ENCODE assay signal across 11 cellular contexts in genomic region chr1:179169616-179170467, GRCh38. TPM values are rescaled to one million over a fixed set of nuclear protein-coding genes. Genes with fewer than 3 reads are reported as not detected.
DNase-seq lines count a peak whose midpoint lies in the region; ATAC-seq, FAIRE-seq and TF ChIP-seq lines count a peak whose summit lies in the region.
"Had no signal": no experiment of that assay in that cellular context is flagged by ENCODE, and none has a peak within 500 bp of the region (broad histone marks: within the 10 kb centered on the region; RNA-seq: fewer than 3 reads in every experiment).

No MANE protein-coding gene starts in this region.

- H3K27me3 ChIP-seq in SJSA1 (replicated peaks) (no peaks in the 10 kb centered on the region), MM.1S (replicated peaks; ENCODE audit: insufficient read depth, low read length) (no peaks in the 10 kb centered on the region)
- H3K27me3 ChIP-seq: right lobe of liver had no signal

- POLR2A ChIA-PET in activated CD4-positive, alpha-beta T cell treated with anti-CD3 and anti-CD28 coated beads, Interleukin-2, amount 10 ng/mL, durations not matched to agents 7 days and 5 days (lab: Charles Lee) = no interaction called here

- no peak overlapping the region for H3K4me3 Mint-ChIP-seq in activated naive CD4-positive, alpha-beta T cell treated with anti-CD3 and anti-CD28 coated beads, Interleukin-2, amount 10 ng/mL, durations not matched to agents 7 days and 5 days
- H3K4me3 Mint-ChIP-seq in activated CD8-positive, alpha-beta memory T cell treated with anti-CD3 and anti-CD28 coated beads, Interleukin-2, amount 10 ng/mL, durations not matched to agents 7 days and 5 days = no peak overlapping the region
- no peak overlapping the region for H3K4me3 Mint-ChIP-seq in activated CD4-positive, alpha-beta T cell treated with anti-CD3 and anti-CD28 coated beads, Interleukin-2, amount 10 ng/mL, durations not matched to agents 7 days and 5 days

- no peak overlapping the region for H3K27ac Mint-ChIP-seq in activated naive CD4-positive, alpha-beta T cell treated with anti-CD3 and anti-CD28 coated beads, Interleukin-2, amount 50 U/mL, for 72 hours
- H3K27ac Mint-ChIP-seq in activated naive CD4-positive, alpha-beta T cell treated with anti-CD3 and anti-CD28 coated beads, Interleukin-2, amount 10 ng/mL, durations not matched to agents 7 days and 5 days = no peak overlapping the region
- no peak overlapping the region for H3K27ac Mint-ChIP-seq in activated CD8-positive, alpha-beta memory T cell treated with anti-CD3 and anti-CD28 coated beads, Interleukin-2, amount 10 ng/mL, durations not matched to agents 7 days and 5 days
- no peak overlapping the region for H3K27ac Mint-ChIP-seq in activated CD4-positive, alpha-beta T cell treated with anti-CD3 and anti-CD28 coated beads, Interleukin-2, amount 10 ng/mL, durations not matched to agents 7 days and 5 days

- no peaks in the 10 kb centered on the region for H3F3A ChIP-seq in MM.1S (ENCODE audit: insufficient read depth, low read length)

- TF ChIP-seq CTCF in fibroblast of the aortic adventitia (IDR thresholded peaks at IDR 0.05; ENCODE audit: insufficient read depth, low read length) (no peak), MM.1S (IDR thresholded peaks at IDR 0.05; ENCODE audit: low read length) (no peak)

- H3K36me3 ChIP-seq in SJSA1 (0 out of 2 replicates have a peak, but pooled peaks cover 3% of the 10 kb centered on the region), MM.1S (replicated peaks; ENCODE audit: insufficient read depth, low read length) (no peaks in the 10 kb centered on the region)
- H3K36me3 ChIP-seq: lower lobe of right lung, right lobe of liver had no signal

- H3K4me3 ChIP-seq in SJSA1 = no peak overlapping the region
- no peak overlapping the region for H3K4me3 ChIP-seq in fibroblast of the aortic adventitia (ENCODE audit: low read depth, low read length)
- H3K4me3 ChIP-seq in MM.1S (ENCODE audit: low read length) = no peak overlapping the region
- H3K4me3 ChIP-seq: lower lobe of right lung, right lobe of liver had no signal

- no peaks in the 10 kb centered on the region for H3K4me1 Mint-ChIP-seq in activated naive CD4-positive, alpha-beta T cell treated with anti-CD3 and anti-CD28 coated beads, Interleukin-2, amount 10 ng/mL, durations not matched to agents 7 days and 5 days
- no peaks in the 10 kb centered on the region for H3K4me1 Mint-ChIP-seq in activated CD8-positive, alpha-beta memory T cell treated with anti-CD3 and anti-CD28 coated beads, Interleukin-2, amount 10 ng/mL, durations not matched to agents 7 days and 5 days
- H3K4me1 Mint-ChIP-seq in activated CD4-positive, alpha-beta T cell treated with anti-CD3 and anti-CD28 coated beads, Interleukin-2, amount 10 ng/mL, durations not matched to agents 7 days and 5 days = no peaks in the 10 kb centered on the region

- H3K27me3 Mint-ChIP-seq in activated naive CD4-positive, alpha-beta T cell treated with anti-CD3 and anti-CD28 coated beads, Interleukin-2, amount 10 ng/mL, durations not matched to agents 7 days and 5 days = no peaks in the 10 kb centered on the region
- H3K27me3 Mint-ChIP-seq in activated CD8-positive, alpha-beta memory T cell treated with anti-CD3 and anti-CD28 coated beads, Interleukin-2, amount 10 ng/mL, durations not matched to agents 7 days and 5 days = no peaks in the 10 kb centered on the region
- H3K27me3 Mint-ChIP-seq in activated CD4-positive, alpha-beta T cell treated with anti-CD3 and anti-CD28 coated beads, Interleukin-2, amount 10 ng/mL, durations not matched to agents 7 days and 5 days = no peaks in the 10 kb centered on the region

- H3K9me3 Mint-ChIP-seq in activated naive CD4-positive, alpha-beta T cell treated with anti-CD3 and anti-CD28 coated beads, Interleukin-2, amount 50 U/mL, for 72 hours = no peaks in the 10 kb centered on the region
- H3K9me3 Mint-ChIP-seq in activated naive CD4-positive, alpha-beta T cell treated with anti-CD3 and anti-CD28 coated beads, Interleukin-2, amount 10 ng/mL, durations not matched to agents 7 days and 5 days = no peaks in the 10 kb centered on the region
- H3K9me3 Mint-ChIP-seq in activated CD8-positive, alpha-beta memory T cell treated with anti-CD3 and anti-CD28 coated beads, Interleukin-2, amount 10 ng/mL, durations not matched to agents 7 days and 5 days (ENCODE audit: low read depth) = no peaks in the 10 kb centered on the region
- no peaks in the 10 kb centered on the region for H3K9me3 Mint-ChIP-seq in activated CD4-positive, alpha-beta T cell treated with anti-CD3 and anti-CD28 coated beads, Interleukin-2, amount 10 ng/mL, durations not matched to agents 7 days and 5 days

- H3K9me2 ChIP-seq in MM.1S (replicated peaks; ENCODE audit: insufficient read depth, low read length) = no peaks in the 10 kb centered on the region

- H3K9ac ChIP-seq in MM.1S (ENCODE audit: low read length) = no peak overlapping the region

- H3K36me3 Mint-ChIP-seq in activated naive CD4-positive, alpha-beta T cell treated with anti-CD3 and anti-CD28 coated beads, Interleukin-2, amount 50 U/mL, for 72 hours = no peaks in the 10 kb centered on the region
- no peaks in the 10 kb centered on the region for H3K36me3 Mint-ChIP-seq in activated naive CD4-positive, alpha-beta T cell treated with anti-CD3 and anti-CD28 coated beads, Interleukin-2, amount 10 ng/mL, durations not matched to agents 7 days and 5 days
- H3K36me3 Mint-ChIP-seq in activated CD8-positive, alpha-beta memory T cell treated with anti-CD3 and anti-CD28 coated beads, Interleukin-2, amount 10 ng/mL, durations not matched to agents 7 days and 5 days = no peaks in the 10 kb centered on the region
- H3K36me3 Mint-ChIP-seq in activated CD4-positive, alpha-beta T cell treated with anti-CD3 and anti-CD28 coated beads, Interleukin-2, amount 10 ng/mL, durations not matched to agents 7 days and 5 days (ENCODE audit: low read depth) = no peaks in the 10 kb centered on the region

- peak; percentile 24 to 73 for ATAC-seq in activated naive CD4-positive, alpha-beta T cell treated with anti-CD3 and anti-CD28 coated beads, Interleukin-2, amount 50 U/mL, for 72 hours
- no peak for ATAC-seq in activated CD8-positive, alpha-beta memory T cell treated with anti-CD3 and anti-CD28 coated beads, Interleukin-2, amount 10 ng/mL, durations not matched to agents 7 days and 5 days
- ATAC-seq: lower lobe of right lung had no signal

- no peak for DNase-seq in activated naive CD4-positive, alpha-beta T cell treated with anti-CD3 and anti-CD28 coated beads, Interleukin-2, amount 50 U/mL, for 72 hours (ENCODE audit: low spot score in 2 of 2)
- no peak for DNase-seq in activated naive CD4-positive, alpha-beta T cell treated with anti-CD3 and anti-CD28 coated beads, Interleukin-2, amount 10 ng/mL, durations not matched to agents 7 days and 5 days
- DNase-seq in SJSA1 (ENCODE audit: low read depth in 1 of 2, low spot score in 2 of 2) = peak in 1 of 2 experiments; percentile 53
- DNase-seq in fibroblast of the aortic adventitia (ENCODE audit: low read depth) = peak; percentile 89
- DNase-seq in urothelium cell line (ENCODE audit: low spot score) = peak; percentile 22
- no peak for DNase-seq in activated CD8-positive, alpha-beta memory T cell treated with anti-CD3 and anti-CD28 coated beads, Interleukin-2, amount 10 ng/mL, durations not matched to agents 7 days and 5 days
- no peak for DNase-seq in MM.1S
- no peak for DNase-seq in activated CD4-positive, alpha-beta T cell treated with anti-CD3 and anti-CD28 coated beads, Interleukin-2, amount 10 ng/mL, durations not matched to agents 7 days and 5 days
- DNase-seq: lower lobe of right lung, NCI-H2171, right lobe of liver had no signal

- H3K27ac ChIP-seq in SJSA1 (peak overlapping the region; percentile 93), MM.1S (ENCODE audit: low read length) (no peak overlapping the region)
- H3K27ac ChIP-seq: lower lobe of right lung, right lobe of liver had no signal

- H3K4me2 ChIP-seq in MM.1S (ENCODE audit: low read depth, low read length) = no peak overlapping the region

- H3K4me1 ChIP-seq in SJSA1 (replicated peaks) (peaks cover 20% of the 10 kb centered on the region), MM.1S (ENCODE audit: low read length) (no peaks in the 10 kb centered on the region)

- CTCF ChIA-PET in activated naive CD4-positive, alpha-beta T cell treated with anti-CD3 and anti-CD28 coated beads, Interleukin-2, amount 10 ng/mL, durations not matched to agents 7 days and 5 days (lab: Charles Lee) = no interaction called here
- CTCF ChIA-PET in activated CD8-positive, alpha-beta memory T cell treated with anti-CD3 and anti-CD28 coated beads, Interleukin-2, amount 10 ng/mL, durations not matched to agents 7 days and 5 days (lab: Charles Lee) = interaction anchor here (1.4 kb wide), 1 partner anchor 13 kb away, joined by 5 read pairs; no protein-coding TSS in a partner anchor
- CTCF ChIA-PET in activated CD4-positive, alpha-beta T cell treated with anti-CD3 and anti-CD28 coated beads, Interleukin-2, amount 10 ng/mL, durations not matched to agents 7 days and 5 days (lab: Charles Lee) = no interaction called here

- H4K20me1 ChIP-seq in MM.1S (ENCODE audit: insufficient read depth, low read length) = no peaks in the 10 kb centered on the region; the same call in 1 of the 2 replicates

- peaks cover 34% of the 10 kb centered on the region for H3K79me2 ChIP-seq in MM.1S (ENCODE audit: low read length)

- H3K9me3 ChIP-seq in SJSA1 (replicated peaks) (no peaks in the 10 kb centered on the region), MM.1S (replicated peaks; ENCODE audit: insufficient read depth, low read length) (no peaks in the 10 kb centered on the region)
- H3K9me3 ChIP-seq: lower lobe of right lung, right lobe of liver had no signal

- no peak overlapping the region for H2AFZ ChIP-seq in MM.1S (ENCODE audit: low read length)

- FAIRE-seq in urothelium cell line (lab: Jason Lieb, UNC) = no peak

RNA-seq across cellular contexts. Expression of gene ABL2, which starts 59.6 kb away (rescaled TPM):
- 1 to 10 TPM; 9.2 to 9.4 TPM for total RNA-seq in activated naive CD4-positive, alpha-beta T cell treated with anti-CD3 and anti-CD28 coated beads, Interleukin-2, amount 50 U/mL, for 72 hours
- 18.7 and 39.9 TPM in 2 replicates for total RNA-seq in SJSA1 (2014; rRNA removed; shearing (Covaris generic))
- 29.0 and 67.2 TPM in 2 replicates for total RNA-seq in fibroblast of the aortic adventitia (ENCODE audit: low replicate concordance)
- total RNA-seq in activated CD8-positive, alpha-beta memory T cell treated with anti-CD3 and anti-CD28 coated beads, Interleukin-2, amount 10 ng/mL, durations not matched to agents 7 days and 5 days = 1 to 10 TPM; 7.8 to 8.0 TPM
- 1 to 10 TPM; 7.5 to 8.2 TPM for total RNA-seq in activated CD4-positive, alpha-beta T cell treated with anti-CD3 and anti-CD28 coated beads, Interleukin-2, amount 10 ng/mL, durations not matched to agents 7 days and 5 days

Comparison
In these comparisons a context has a peak if more than half of its experiments do, and no peak if none do; other contexts are left out.
1. DNase-seq: peak in fibroblast of the aortic adventitia (single experiment) and urothelium cell line (single experiment); none in activated naive CD4-positive, alpha-beta T cell treated with anti-CD3 and anti-CD28 coated beads, Interleukin-2, amount 50 U/mL, for 72 hours (0 of 2), activated naive CD4-positive, alpha-beta T cell treated with anti-CD3 and anti-CD28 coated beads, Interleukin-2, amount 10 ng/mL, durations not matched to agents 7 days and 5 days (single experiment), activated CD8-positive, alpha-beta memory T cell treated with anti-CD3 and anti-CD28 coated beads, Interleukin-2, amount 10 ng/mL, durations not matched to agents 7 days and 5 days (single experiment), MM.1S (single experiment) and activated CD4-positive, alpha-beta T cell treated with anti-CD3 and anti-CD28 coated beads, Interleukin-2, amount 10 ng/mL, durations not matched to agents 7 days and 5 days (single experiment).